ENCODE assay signal across 24 cellular contexts in the genomic region with DNA sequence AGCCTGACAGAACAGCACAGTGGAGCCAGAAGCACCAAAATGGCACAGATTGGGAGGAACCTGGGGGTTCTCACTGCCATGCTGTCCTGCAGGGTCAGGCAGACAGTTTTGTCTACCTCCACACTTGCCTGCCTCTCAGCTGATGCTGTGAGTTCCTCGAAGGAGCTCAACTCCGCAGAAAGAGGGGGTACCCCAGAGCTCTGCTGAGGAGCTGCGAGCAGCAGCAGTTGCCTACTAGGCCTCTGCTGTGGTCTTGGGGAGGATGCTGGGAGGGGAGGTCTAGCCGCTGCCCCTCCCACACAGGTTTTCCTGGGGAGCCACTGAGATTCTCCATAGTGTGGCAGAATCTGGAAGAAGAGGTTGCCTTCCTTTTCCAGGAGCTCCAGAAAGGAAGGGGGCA.
DNase-seq lines count a peak whose midpoint lies in the region; ATAC-seq, FAIRE-seq and TF ChIP-seq lines count a peak whose summit lies in the region.
"Had no signal": no experiment of that assay in that cellular context is flagged by ENCODE, and none has a peak within 500 bp of the region (broad histone marks: within the 10 kb centered on the region; RNA-seq: fewer than 3 reads in every experiment).

No MANE protein-coding gene starts in this region.

- WGBS in endodermal cell (ENCODE audit: insufficient coverage in 1 of 2, insufficient read length in 1 of 2), 2 experiments: 93 to 94% methylated on average over 3 to 4 of the region's 4 CpGs

- H3K27me3 Mint-ChIP-seq in endodermal cell (ENCODE audit: insufficient read depth) (peaks cover 28% of the 10 kb centered on the region), Calu3 (ENCODE audit: unreplicated experiment) (peaks cover 49% of the 10 kb centered on the region)

- H3K4me3 ChIP-seq in endodermal cell (ENCODE audit: low read length): no peak overlapping the region
- H3K4me3 ChIP-seq in tibial artery: no peak overlapping the region
- H3K4me3 ChIP-seq in vagina: no peak overlapping the region
- H3K4me3 ChIP-seq: A549; BLaER1 treated with 17β-estradiol and CSF1 and Interleukin-3, amounts not matched to agents 10 nM and 100 nM had no signal

- no peak overlapping the region for H3K4me3 Mint-ChIP-seq in endodermal cell
- no peak overlapping the region for H3K4me3 Mint-ChIP-seq in Calu3 (ENCODE audit: low read depth, unreplicated experiment)
- H3K4me3 Mint-ChIP-seq: B cell; CD4-positive, alpha-beta T cell; CD8-positive, alpha-beta T cell had no signal

- CTCF ChIA-PET in Calu3 (lab: Charles Lee): interaction anchor here (1.2 kb wide), 1 partner anchor 80 kb away, joined by 3 read pairs; no protein-coding TSS in a partner anchor

- ATAC-seq in left lobe of liver (no peak), sciatic nerve (no peak)
- ATAC-seq: A549; CD8-positive, alpha-beta T cell had no signal

- no peak for TF ChIP-seq POLR2A in vagina (IDR thresholded peaks at IDR 0.05)

- FAIRE-seq in RCC 7860 (lab: Jason Lieb, UNC): no peak
- FAIRE-seq: A549, GM12891 had no signal

- H3K27ac ChIP-seq in endodermal cell (ENCODE audit: low read depth, low read length) (no peak overlapping the region), tibial artery (no peak overlapping the region), vagina (no peak overlapping the region)
- H3K27ac ChIP-seq: 22Rv1; A549; BLaER1 treated with 17β-estradiol and CSF1 and Interleukin-3, amounts not matched to agents 10 nM and 100 nM; C4-2B had no signal

- H3K36me3 Mint-ChIP-seq in endodermal cell (ENCODE audit: low read depth) (no peaks in the 10 kb centered on the region), Calu3 (ENCODE audit: insufficient read depth, unreplicated experiment) (no peaks in the 10 kb centered on the region)
- H3K36me3 Mint-ChIP-seq: CD8-positive, alpha-beta T cell had no signal

- H3K4me1 Mint-ChIP-seq in endodermal cell: peaks cover 1% of the 10 kb centered on the region
- H3K4me1 Mint-ChIP-seq in Calu3 (ENCODE audit: low read depth, unreplicated experiment): no peaks in the 10 kb centered on the region
- H3K4me1 Mint-ChIP-seq: B cell had no signal

- BruUV-seq in Calu3 (replicated peaks; lab: Mats Ljungman, UMichigan): no TSS peak

- H3K27me3 ChIP-seq in endodermal cell (ENCODE audit: control insufficient read depth, insufficient read depth, low read length, poor library complexity, severe bottlenecking) (peaks cover 24% of the 10 kb centered on the region), tibial artery (peaks cover 0 to 6% of the 10 kb centered on the region in 2 donors), vagina (no peaks in the 10 kb centered on the region)
- H3K27me3 ChIP-seq: BLaER1 treated with 17β-estradiol and CSF1 and Interleukin-3, amounts not matched to agents 10 nM and 100 nM had no signal

- H3K9ac ChIP-seq in endodermal cell (ENCODE audit: extremely low read depth, low read length, poor library complexity, severe bottlenecking): no peak overlapping the region
- H3K9ac ChIP-seq: BLaER1 treated with 17β-estradiol and CSF1 and Interleukin-3, amounts not matched to agents 10 nM and 100 nM had no signal

- intact Hi-C loops in sciatic nerve (cut with DNase I) (no loop called here), tibial artery (cut with DNase I; ENCODE audit: low total_unique reads) (no loop called here), Calu3 (cut with micrococcal nuclease; ENCODE audit: unreplicated experiment) (no loop called here), vagina (cut with DNase I) (no loop called here)

- H3K4me1 ChIP-seq in endodermal cell (ENCODE audit: control insufficient read depth, insufficient read depth, low read length) (no peaks in the 10 kb centered on the region), tibial artery (no peaks in the 10 kb centered on the region), vagina (no peaks in the 10 kb centered on the region)
- H3K4me1 ChIP-seq: A549, Caco-2 had no signal

- H3K27ac Mint-ChIP-seq in endodermal cell (no peak overlapping the region), Calu3 (ENCODE audit: unreplicated experiment) (no peak overlapping the region)
- H3K27ac Mint-ChIP-seq: B cell; CD4-positive, alpha-beta T cell; CD8-positive, alpha-beta T cell had no signal

- H3K9me3 ChIP-seq in endodermal cell (ENCODE audit: control insufficient read depth, low read length): no peaks in the 10 kb centered on the region
- H3K9me3 ChIP-seq in tibial artery: no peaks in the 10 kb centered on the region
- H3K9me3 ChIP-seq in vagina: no peaks in the 10 kb centered on the region
- H3K9me3 ChIP-seq: A549; BLaER1 treated with 17β-estradiol and CSF1 and Interleukin-3, amounts not matched to agents 10 nM and 100 nM; Caco-2 had no signal

- H3K36me3 ChIP-seq in endodermal cell (ENCODE audit: control insufficient read depth, insufficient read depth, low read length) (no peaks in the 10 kb centered on the region), tibial artery (no peaks in the 10 kb centered on the region), vagina (no peaks in the 10 kb centered on the region)
- H3K36me3 ChIP-seq: BLaER1 treated with 17β-estradiol and CSF1 and Interleukin-3, amounts not matched to agents 10 nM and 100 nM had no signal

- DNase-seq in endodermal cell (peak; percentile 13), left lobe of liver (ENCODE audit: low spot score) (peak; percentile 18), sciatic nerve (ENCODE audit: low spot score) (peak; percentile 36), tibial artery (peak; percentile 2 to 46), Calu3 (no peak), vagina (ENCODE audit: extremely low spot score in 2 of 2) (no peak), RCC 7860 (ENCODE audit: low spot score) (no peak)
- DNase-seq: AML-193; Caco-2; CD4-positive, alpha-beta T cell; CD8-positive, alpha-beta T cell; DMS 273 treated with DMSO at 0.1 percent for 48 hours; DMS153; DMS53; DMS79; DND-41; EL; GDM1 had no signal

- TF ChIP-seq CTCF in endodermal cell (conservative IDR thresholded peaks at IDR 0.05): no peak
- no peak for TF ChIP-seq CTCF in tibial artery (IDR thresholded peaks at IDR 0.05)
- TF ChIP-seq CTCF in Calu3 (IDR thresholded peaks at IDR 0.05; ENCODE audit: unreplicated experiment): no peak
- no peak for TF ChIP-seq CTCF in vagina (IDR thresholded peaks at IDR 0.05)

- H3K9me3 Mint-ChIP-seq in endodermal cell (no peaks in the 10 kb centered on the region), Calu3 (ENCODE audit: low read depth, unreplicated experiment) (no peaks in the 10 kb centered on the region)
- H3K9me3 Mint-ChIP-seq: CD4-positive, alpha-beta T cell; CD8-positive, alpha-beta T cell had no signal

Comparison
In these comparisons a context has a peak if more than half of its experiments do, and no peak if none do; other contexts are left out.
1. DNase-seq: peak in endodermal cell (single experiment), left lobe of liver (single experiment), sciatic nerve (single experiment) and tibial artery (2 of 2); none in Calu3 (single experiment), vagina (0 of 2) and RCC 7860 (single experiment).